ENCODE assay signal across 8 cellular contexts in genomic region chr1:228109073-228109961, GRCh38. TPM values are rescaled to one million over a fixed set of nuclear protein-coding genes. Genes with fewer than 3 reads are reported as not detected.
DNase-seq lines count a peak whose midpoint lies in the region; ATAC-seq lines count a peak whose summit lies in the region.

Gene MRPL55, minus strand, starts transcription at chr1:228109299. Its CDS starts 1,039 bp downstream, at chr1:228108260.

- peaks cover 13% of the 10 kb centered on the region for H3K36me3 ChIP-seq in CD8-positive, alpha-beta memory T cell (ENCODE audit: insufficient read depth, low read length)

- CTCF ChIA-PET in CD8-positive, alpha-beta memory T cell (lab: Charles Lee), result interaction anchor here (0.7 to 2.0 kb wide), 8 partner anchors 19 to 105 kb away, joined by 3 to 7 read pairs (median 4); partner anchors contain the start of gene ARF1

- H3K27ac Mint-ChIP-seq in CD8-positive, alpha-beta memory T cell, result peak within 1 kb of the TSS; percentile 89 to 98 (median 94)

- H3K27me3 ChIP-seq in CD8-positive, alpha-beta memory T cell (ENCODE audit: insufficient read depth, low read length, poor library complexity, severe bottlenecking), result no peaks in the 10 kb centered on the region

- peak within 1 kb of the TSS; percentile 88 to 97 (median 93) for H3K4me3 Mint-ChIP-seq in CD8-positive, alpha-beta memory T cell

- no peaks in the 10 kb centered on the region for H3K9me3 ChIP-seq in CD8-positive, alpha-beta memory T cell (ENCODE audit: low read length)

- POLR2A ChIA-PET in CD8-positive, alpha-beta memory T cell (lab: Charles Lee), result interaction anchor here (0.5 to 2.5 kb wide), 7 partner anchors 21 to 297 kb away, joined by 3 to 17 read pairs (median 5); partner anchors contain the start of genes ARF1, IBA57 and TRIM11

- H3K4me1 ChIP-seq in CD8-positive, alpha-beta memory T cell (ENCODE audit: insufficient read depth, low read length), result peaks cover 21% of the 10 kb centered on the region

- ATAC-seq in GM19468 (IDR thresholded peaks at IDR 0.05; ENCODE audit: extremely low read depth, unreplicated experiment), result peak; percentile 63

- DNase-seq in CD8-positive, alpha-beta memory T cell, result peak; percentile 97 to 99 (median 98)
- peak; percentile 76 for DNase-seq in HS-5 (ENCODE audit: low read depth)
- DNase-seq in NK-92 (lab: John Stamatoyannopoulos, UW; ENCODE audit: unreplicated experiment), result peak; percentile 88
- peak; percentile 89 to 99 for DNase-seq in activated CD8-positive, alpha-beta memory T cell treated with anti-CD3 and anti-CD28 coated beads for 1 hour (ENCODE audit: extremely low read depth in 1 of 2, low read depth in 1 of 2)
- DNase-seq in effector CD4-positive, alpha-beta T cell, result peak; percentile 98
- peak; percentile 97 to 98 for DNase-seq in lung microvascular endothelial cell (ENCODE audit: low read depth in 2 of 2)
- DNase-seq in stimulated activated CD4-positive, alpha-beta T cell treated with anti-CD3 and anti-CD28 coated beads, TNF-alpha, amount 100 ng/mL, for 48 hours (ENCODE audit: low read depth in 3 of 3), result peak; percentile 95 to 97 (median 96)

- no peaks in the 10 kb centered on the region for H3K9me3 Mint-ChIP-seq in CD8-positive, alpha-beta memory T cell

- peak within 1 kb of the TSS; percentile 92 for H3K4me3 ChIP-seq in CD8-positive, alpha-beta memory T cell (ENCODE audit: low read length)

- peak within 1 kb of the TSS; percentile 93 for H3K27ac ChIP-seq in CD8-positive, alpha-beta memory T cell (ENCODE audit: low read depth, low read length)

- H3K36me3 Mint-ChIP-seq in CD8-positive, alpha-beta memory T cell, result peaks cover 0 to 21% (median 3%) of the 10 kb centered on the region in 3 donors

- H3K4me1 Mint-ChIP-seq in CD8-positive, alpha-beta memory T cell, result peaks cover 21 to 29% (median 21%) of the 10 kb centered on the region in 3 donors

- peaks cover 0 to 2% of the 10 kb centered on the region in 2 donors for H3K27me3 Mint-ChIP-seq in CD8-positive, alpha-beta memory T cell

RNA-seq across cellular contexts. Expression of gene MRPL55, which starts in this region (rescaled TPM):
- total RNA-seq in CD8-positive, alpha-beta memory T cell, result 10 to 100 TPM; 70.0 to 71.8 TPM
- polyA plus RNA-seq in CD8-positive, alpha-beta memory T cell, result 146 TPM
- 35.7 and 47.4 TPM in 2 replicates for total RNA-seq in lung microvascular endothelial cell

Comparison
In these comparisons a context has a peak if more than half of its experiments do, and no peak if none do; other contexts are left out.
1. Peak in every context shown above with its lines: DNase-seq, ATAC-seq, H3K4me3 ChIP-seq and H3K27ac ChIP-seq.